In genomic region chr14:59925797-59926196, GRCh38 we compare ENCODE assay signal across 1 cellular context.
TF ChIP-seq lines count a peak whose summit lies in the region.

No MANE protein-coding gene starts in this region.

TF ChIP-seq in GM12878, 131 proteins besides CTCF, POLR2A, EP300 and RAD21:
- TF ChIP-seq NR2F1 (conservative IDR thresholded peaks at IDR 0.05), result no peak
- 0 out of 4 replicates have a peak, but pooled peaks have one; percentile 14 to 19 for TF ChIP-seq IKZF2 (IDR thresholded peaks at IDR 0.05)
- TF ChIP-seq NFYA (IDR thresholded peaks at IDR 0.05; ENCODE audit: borderline replicate concordance, low read depth, low read length), result no peak
- no peak for TF ChIP-seq ATF3 (IDR thresholded peaks at IDR 0.05; ENCODE audit: borderline replicate concordance, extremely low read depth, low read depth, low read length)
- no peak for TF ChIP-seq HDAC2 (IDR thresholded peaks at IDR 0.05)
- TF ChIP-seq ZNF622 (IDR thresholded peaks at IDR 0.05), result no peak
- TF ChIP-seq REST (IDR thresholded peaks at IDR 0.05; ENCODE audit: low read depth, low read length), result no peak
- no peak for TF ChIP-seq JUND (IDR thresholded peaks at IDR 0.05; ENCODE audit: low read depth, low read length)
- TF ChIP-seq, protein P1, sequence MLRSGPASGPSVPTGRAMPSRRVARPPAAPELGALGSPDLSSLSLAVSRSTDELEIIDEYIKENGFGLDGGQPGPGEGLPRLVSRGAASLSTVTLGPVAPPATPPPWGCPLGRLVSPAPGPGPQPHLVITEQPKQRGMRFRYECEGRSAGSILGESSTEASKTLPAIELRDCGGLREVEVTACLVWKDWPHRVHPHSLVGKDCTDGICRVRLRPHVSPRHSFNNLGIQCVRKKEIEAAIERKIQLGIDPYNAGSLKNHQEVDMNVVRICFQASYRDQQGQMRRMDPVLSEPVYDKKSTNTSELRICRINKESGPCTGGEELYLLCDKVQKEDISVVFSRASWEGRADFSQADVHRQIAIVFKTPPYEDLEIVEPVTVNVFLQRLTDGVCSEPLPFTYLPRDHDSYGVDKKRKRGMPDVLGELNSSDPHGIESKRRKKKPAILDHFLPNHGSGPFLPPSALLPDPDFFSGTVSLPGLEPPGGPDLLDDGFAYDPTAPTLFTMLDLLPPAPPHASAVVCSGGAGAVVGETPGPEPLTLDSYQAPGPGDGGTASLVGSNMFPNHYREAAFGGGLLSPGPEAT (IDR thresholded peaks at IDR 0.05; ENCODE audit: low read depth), result peak; percentile 38; the same call in 1 of the 2 replicates
- TF ChIP-seq MTA2 (IDR thresholded peaks at IDR 0.05; ENCODE audit: low read depth), result peak; percentile 27; the same call in 1 of the 2 replicates
- TF ChIP-seq ZNF217 (IDR thresholded peaks at IDR 0.05), result no peak
